16 cellular contexts compared by ENCODE assay signal in the genomic region with DNA sequence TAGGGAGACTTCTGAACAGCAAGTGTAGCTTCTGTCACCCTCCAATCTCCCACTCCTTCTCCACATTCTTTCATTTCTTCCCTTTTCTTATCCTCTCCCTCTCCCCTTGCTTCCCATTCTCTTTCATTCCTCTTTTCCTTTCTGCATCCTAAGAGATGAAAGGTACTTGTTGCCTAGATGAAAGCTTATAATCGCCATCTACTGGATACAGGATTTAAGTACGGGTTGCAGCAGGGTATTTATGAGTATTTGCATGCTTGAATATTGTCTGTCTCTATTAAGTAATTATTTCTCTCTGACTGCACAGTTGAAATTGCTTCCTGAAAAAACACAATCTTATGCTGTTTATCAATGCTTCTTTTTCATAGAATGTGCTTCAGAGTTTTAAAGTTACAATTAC.
DNase-seq lines count a peak whose midpoint lies in the region; ATAC-seq, FAIRE-seq and TF ChIP-seq lines count a peak whose summit lies in the region.
"Had no signal": no experiment of that assay in that cellular context is flagged by ENCODE, and none has a peak within 500 bp of the region (broad histone marks: within the 10 kb centered on the region; RNA-seq: fewer than 3 reads in every experiment).

No MANE protein-coding gene starts in this region.

- H3K36me3 ChIP-seq in bronchial epithelial cell (ENCODE audit: control insufficient read depth, insufficient read depth, low read length) = no peaks in the 10 kb centered on the region
- H3K36me3 ChIP-seq: heart left ventricle had no signal

- in situ Hi-C loops in GM13976 (cut with MboI; ENCODE audit: low sequenced_read_pairs, unreplicated experiment) = no loop called here

- intact Hi-C loops in lower leg skin (cut with DNase I; ENCODE audit: low total_unique reads) = no loop called here

- FAIRE-seq in bronchial epithelial cell (lab: Jason Lieb, UNC) = no peak

- H3K4me3 ChIP-seq in LNCaP clone FGC (ENCODE audit: low read depth, low read length) (no peak overlapping the region), bronchial epithelial cell (ENCODE audit: low read depth, low read length) (no peak overlapping the region), lower leg skin (ENCODE audit: low read depth, poor library complexity, severe bottlenecking) (no peak overlapping the region)
- H3K4me3 ChIP-seq: heart left ventricle had no signal

- ATAC-seq in GM18870 (IDR thresholded peaks at IDR 0.05; ENCODE audit: unreplicated experiment) = no peak
- ATAC-seq: activated CD4-positive, alpha-beta T cell treated with anti-CD3 and anti-CD28 coated beads for 36 hours; activated CD8-positive, alpha-beta memory T cell treated with anti-CD3 and anti-CD28 coated beads, Interleukin-2, amount 10 ng/mL, durations not matched to agents 7 days and 5 days; heart left ventricle had no signal

- TF ChIP-seq CTCF in LNCaP clone FGC (IDR thresholded peaks at IDR 0.05; ENCODE audit: control insufficient read depth, extremely low read depth, insufficient read depth) (peak; percentile 43), bronchial epithelial cell (IDR thresholded peaks at IDR 0.05; ENCODE audit: insufficient read depth, low read length, severe bottlenecking) (no peak), GM13976 (IDR thresholded peaks at IDR 0.05; ENCODE audit: borderline replicate concordance, control extremely low read depth, extremely low read depth, insufficient read depth, missing control alignments) (no peak), lower leg skin (IDR thresholded peaks at IDR 0.05) (no peak)

- DNase-seq in NCI-H2107 treated with DMSO at 0.1 percent for 48 hours (lab: John Stamatoyannopoulos, UW; ENCODE audit: unreplicated experiment) (peak; percentile 2), NCI-H2107 (lab: John Stamatoyannopoulos, UW) (no peak), LNCaP clone FGC (ENCODE audit: low read depth) (no peak), bronchial epithelial cell (ENCODE audit: low read depth) (peak; percentile 5), pons (ENCODE audit: low spot score) (peak; percentile 1), GM13976 (ENCODE audit: low spot score) (no peak), lower leg skin (ENCODE audit: low spot score in 2 of 2) (no peak)
- DNase-seq: activated CD4-positive, alpha-beta T cell treated with anti-CD3 and anti-CD28 coated beads for 36 hours; activated CD8-positive, alpha-beta memory T cell treated with anti-CD3 and anti-CD28 coated beads, Interleukin-2, amount 10 ng/mL, durations not matched to agents 7 days and 5 days; activated gamma-delta T cell; heart left ventricle; IMR-90; NCI-H226; retina; T-helper 9 cell had no signal

- no peaks in the 10 kb centered on the region for H3K27me3 ChIP-seq in bronchial epithelial cell (ENCODE audit: control insufficient read depth, insufficient read depth, low read length)

- WGBS in lower leg skin, 2 donors = 13 to 35% methylated on average over 2 of the region's 2 CpGs

- no peak for TF ChIP-seq POLR2A in lower leg skin (IDR thresholded peaks at IDR 0.05)

Comparison
In these comparisons a context has a peak if more than half of its experiments do, and no peak if none do; other contexts are left out.
1. DNase-seq: peak in NCI-H2107 treated with DMSO at 0.1 percent for 48 hours (single experiment), bronchial epithelial cell (single experiment) and pons (single experiment); none in NCI-H2107 (single experiment), LNCaP clone FGC (single experiment), GM13976 (single experiment) and lower leg skin (0 of 2).